1 cellular context compared by ENCODE assay signal in genomic region chr9:85960688-85961093, GRCh38.
TF ChIP-seq lines count a peak whose summit lies in the region.

No MANE protein-coding gene starts in this region.

TF ChIP-seq in GM23338, 12 proteins besides CTCF, POLR2A, EP300 and RAD21 (continued from another document):
- TF ChIP-seq ZNF462 (CRISPR knock-in tag; IDR thresholded peaks at IDR 0.05) (no peak), NANOG (IDR thresholded peaks at IDR 0.05; ENCODE audit: borderline replicate concordance) (no peak), CREB1 (CRISPR knock-in tag; IDR thresholded peaks at IDR 0.05; ENCODE audit: low read depth) (no peak), ETS1 (IDR thresholded peaks at IDR 0.05) (no peak), EZH2phosphoT487 (IDR thresholded peaks at IDR 0.05; ENCODE audit: unreplicated experiment) (no peak)
TF ChIP-seq in GM23338: peak in this region for 0.
